Comparison of ENCODE assay signal across 13 cellular contexts in genomic region chr19:32403291-32403995, GRCh38. TPM values are rescaled to one million over a fixed set of nuclear protein-coding genes. Genes with fewer than 3 reads are reported as not detected.
DNase-seq lines count a peak whose midpoint lies in the region; ATAC-seq, FAIRE-seq and TF ChIP-seq lines count a peak whose summit lies in the region.
"Had no signal": no experiment of that assay in that cellular context is flagged by ENCODE, and none has a peak within 500 bp of the region (broad histone marks: within the 10 kb centered on the region; RNA-seq: fewer than 3 reads in every experiment).

No MANE protein-coding gene starts in this region.

- TF ChIP-seq POLR2A in GM12878 (IDR thresholded peaks at IDR 0.05; ENCODE audit: low read depth, low read length), result 0 out of 2 replicates have a peak, but pooled peaks have one; percentile 1

- no peak overlapping the region for H3K9ac ChIP-seq in GM12878 (ENCODE audit: control insufficient read depth, insufficient read depth, low read length)

- no peaks in the 10 kb centered on the region for H3K9me3 Mint-ChIP-seq in activated CD4-positive, alpha-beta T cell treated with anti-CD3 and anti-CD28 coated beads, Interleukin-2, amount 10 ng/mL, durations not matched to agents 24 days and 14 days

- no peak for DNase-seq in activated CD4-positive, alpha-beta T cell treated with anti-CD3 and anti-CD28 coated beads, Interleukin-2, amount 10 ng/mL, durations not matched to agents 24 days and 14 days
- DNase-seq in activated CD4-positive, alpha-beta T cell treated with anti-CD3 and anti-CD28 coated beads for 1 hour, result no peak
- peak; percentile 89 for DNase-seq in NCI-H82 treated with DMSO at 0.1 percent for 48 hours (lab: John Stamatoyannopoulos, UW; ENCODE audit: unreplicated experiment)
- DNase-seq in GM12878 (ENCODE audit: low read depth, low spot score), result no peak
- no peak for DNase-seq in amniotic stem cell (lab: John Stamatoyannopoulos, UW)
- DNase-seq in NCI-H1930 (lab: John Stamatoyannopoulos, UW), result no peak
- DNase-seq: activated CD8-positive, alpha-beta memory T cell treated with anti-CD3 and anti-CD28 coated beads for 24 hours; NCI-H2171; SHP77 treated with DMSO at 0.1 percent for 48 hours; spleen; stimulated activated CD8-positive, alpha-beta memory T cell treated with anti-CD3 and anti-CD28 coated beads, Interleukin-4, amount 100 ng/mL, for 48 hours had no signal

- 99% methylated on average over 5 of the region's 5 CpGs for WGBS in GM12878 (ENCODE audit: insufficient coverage, insufficient replicate concordance, low lambda C conversion rate, missing lambda C conversion rate)

- TF ChIP-seq CTCF in GM12878 (IDR thresholded peaks at IDR 0.05 in 2 of 3, conservative IDR thresholded peaks at IDR 0.05 in 1 of 3; ENCODE audit: control insufficient read depth in 2 of 3, extremely low read depth in 1 of 3, insufficient read depth in 1 of 3, low read depth in 3 of 3, low read length in 3 of 3) (no peak), neutrophil (IDR thresholded peaks at IDR 0.05) (no peak)

- TF ChIP-seq RAD21 in GM12878 (IDR thresholded peaks at IDR 0.05; ENCODE audit: insufficient read depth, low read depth, low read length), result no peak

- POLR2A ChIA-PET in GM12878 (lab: Charles Lee), result interaction anchor here (1.0 kb wide), 1 partner anchor 8 kb away, joined by 3 read pairs; no protein-coding TSS in a partner anchor

- no peaks in the 10 kb centered on the region for H3K27me3 Mint-ChIP-seq in activated CD4-positive, alpha-beta T cell treated with anti-CD3 and anti-CD28 coated beads, Interleukin-2, amount 10 ng/mL, durations not matched to agents 24 days and 14 days

- H2AFZ ChIP-seq in GM12878 (ENCODE audit: control insufficient read depth, low read depth, low read length), result no peak overlapping the region

- SMC1A ChIA-PET in GM12878 (lab: Charles Lee; ENCODE audit: uncharacterized antibody, unreplicated experiment), result no interaction called here

- intact Hi-C loops in activated CD4-positive, alpha-beta T cell treated with anti-CD3 and anti-CD28 coated beads, Interleukin-2, amount 10 ng/mL, durations not matched to agents 24 days and 14 days (cut with micrococcal nuclease), result loop anchor here (10.0 kb wide), 1 partner anchor 771 kb away; no protein-coding TSS in a partner anchor
- intact Hi-C loops in GM12878 (cut with micrococcal nuclease; ENCODE audit: unreplicated experiment), result loop anchor here (5.0 kb wide), 1 partner anchor 289 kb away; the partner anchor contains the start of gene NUDT19

- H3K27me3 ChIP-seq in GM12878 (replicated peaks in 1 of 2; ENCODE audit: control insufficient read depth in 2 of 2, insufficient read depth in 2 of 2, low read length in 1 of 2), result no peaks in the 10 kb centered on the region
- H3K27me3 ChIP-seq in neutrophil, result no peaks in the 10 kb centered on the region
- H3K27me3 ChIP-seq: spleen had no signal

- H3K4me1 ChIP-seq in GM12878 (ENCODE audit: control insufficient read depth, insufficient read depth, low read length) (peaks cover 12% of the 10 kb centered on the region), neutrophil (ENCODE audit: control insufficient read depth in 1 of 2, insufficient read depth in 1 of 2, low read depth in 1 of 2, low read length in 1 of 2) (peaks cover 44% of the 10 kb centered on the region in 2 experiments)

- H3K36me3 Mint-ChIP-seq in activated CD4-positive, alpha-beta T cell treated with anti-CD3 and anti-CD28 coated beads, Interleukin-2, amount 10 ng/mL, durations not matched to agents 24 days and 14 days (ENCODE audit: low read depth), result peaks cover 2% of the 10 kb centered on the region

- H3K36me3 ChIP-seq in GM12878 (ENCODE audit: control insufficient read depth in 2 of 2, insufficient read depth in 2 of 2, low read length in 1 of 2), result no peaks in the 10 kb centered on the region
- H3K36me3 ChIP-seq in neutrophil, result no peaks in the 10 kb centered on the region

- RAD21 ChIA-PET in GM12878 (lab: Charles Lee; ENCODE audit: unreplicated experiment), result no interaction called here

- CTCF ChIA-PET in GM12878 (lab: Yijun Ruan, JAX), result interaction anchor here (1.1 kb wide), 1 partner anchor 78 kb away, joined by 3 read pairs; no protein-coding TSS in a partner anchor

- H3K79me2 ChIP-seq in GM12878 (ENCODE audit: control insufficient read depth, insufficient read depth, low read length), result peaks cover 21% of the 10 kb centered on the region

- H3K9me3 ChIP-seq in GM12878 (replicated peaks; ENCODE audit: control insufficient read depth, insufficient read depth, low read length) (no peaks in the 10 kb centered on the region; the same call in 2 of the 3 replicates), neutrophil (no peaks in the 10 kb centered on the region)
- H3K9me3 ChIP-seq: spleen had no signal

- no peak overlapping the region for H3K27ac ChIP-seq in GM12878 (ENCODE audit: control insufficient read depth, insufficient read depth)
- peak overlapping the region; percentile 94 for H3K27ac ChIP-seq in neutrophil

- in situ Hi-C loops in GM12878 (cut with MboI), result loop anchor here (10.0 kb wide), 1 partner anchor 181 kb away; the partner anchor contains the start of gene PDCD5

- no peak for TF ChIP-seq EP300 in GM12878 (IDR thresholded peaks at IDR 0.05; ENCODE audit: borderline replicate concordance in 1 of 2, control insufficient read depth in 1 of 2, low read depth in 2 of 2, low read length in 2 of 2)

- FAIRE-seq in GM12878 (lab: Jason Lieb, UNC), result no peak

- BruUV-seq in GM12878 (replicated peaks; lab: Mats Ljungman, UMichigan), result no TSS peak

- no peaks in the 10 kb centered on the region for H4K20me1 ChIP-seq in GM12878 (ENCODE audit: control insufficient read depth, insufficient read depth)

- no peak for ATAC-seq in GM12878
- no peak for ATAC-seq in GM21528 (IDR thresholded peaks at IDR 0.05; ENCODE audit: low FRiP score, unreplicated experiment)

- no peak overlapping the region for H3K4me3 ChIP-seq in GM12878
- H3K4me3 ChIP-seq in neutrophil (ENCODE audit: low read depth in 1 of 2, low read length in 1 of 2), result peak overlapping the region in 1 of 2 experiments; percentile 3

- no peak overlapping the region for H3K27ac Mint-ChIP-seq in activated CD4-positive, alpha-beta T cell treated with anti-CD3 and anti-CD28 coated beads, Interleukin-2, amount 10 ng/mL, durations not matched to agents 24 days and 14 days

- peak overlapping the region; percentile 97; the same call in 1 of the 2 replicates for H3K4me2 ChIP-seq in GM12878 (ENCODE audit: control insufficient read depth, insufficient read depth)

- H3K4me1 Mint-ChIP-seq in activated CD4-positive, alpha-beta T cell treated with anti-CD3 and anti-CD28 coated beads, Interleukin-2, amount 10 ng/mL, durations not matched to agents 24 days and 14 days, result peaks cover 6% of the 10 kb centered on the region

- H3K4me3 Mint-ChIP-seq in activated CD4-positive, alpha-beta T cell treated with anti-CD3 and anti-CD28 coated beads, Interleukin-2, amount 10 ng/mL, durations not matched to agents 24 days and 14 days, result peak overlapping the region; percentile 89

TF ChIP-seq in GM12878, 131 proteins besides CTCF, POLR2A, EP300 and RAD21 (continues in another document):
- TF ChIP-seq ZNF24 (IDR thresholded peaks at IDR 0.05) (no peak), WRNIP1 (IDR thresholded peaks at IDR 0.05; ENCODE audit: borderline replicate concordance, low read depth, low read length) (no peak), TAF1 (IDR thresholded peaks at IDR 0.05; ENCODE audit: borderline replicate concordance, low read depth, low read length) (no peak), ZNF622 (IDR thresholded peaks at IDR 0.05) (no peak), SREBF2 (IDR thresholded peaks at IDR 0.05; ENCODE audit: low read length) (no peak), HDAC2 (IDR thresholded peaks at IDR 0.05) (no peak), CREM (IDR thresholded peaks at IDR 0.05; ENCODE audit: low read depth) (no peak)

RNA-seq across cellular contexts. Expression of gene DPY19L3, which starts 2.1 kb away (rescaled TPM):
- 19.1 and 19.5 TPM in 2 replicates for total RNA-seq in activated CD4-positive, alpha-beta T cell treated with anti-CD3 and anti-CD28 coated beads, Interleukin-2, amount 10 ng/mL, durations not matched to agents 24 days and 14 days
- total RNA-seq in GM12878 (2013; cell fraction: nucleolus; rRNA removed), result 59.0 and 62.6 TPM in 2 replicates
- total RNA-seq in GM12878 (2014; rRNA removed) (17.5 and 21.2 TPM in 2 replicates), GM12878 (2014; rRNA removed; fragmentation: Illumina TruSeq; extraction: Trizol) (11.0 and 11.9 TPM in 2 replicates), GM12878 (2021) (23.8 and 30.2 TPM in 2 replicates)
- polyA plus RNA-seq in GM12878 (2011; ENCODE audit: low read depth), result 5.6 TPM
- polyA plus RNA-seq in GM12878 (2011; rRNA removed) (15.2 and 19.2 TPM in 2 replicates), GM12878 (2014; fragmentation: Illumina TruSeq; extraction: Trizol) (16.4 and 18.4 TPM in 2 replicates), GM12878 (2014; fragmentation: Nextera tagmentation; extraction: Ambion mirVana) (1 to 10 TPM; 2.5 to 3.2 TPM), GM12878 (2014; rRNA removed) (24.1 and 29.4 TPM in 2 replicates), GM12878 (2016; fragmentation: Nextera tagmentation; extraction: Ambion mirVana) (10 to 100 TPM; 10.8 to 12.2 TPM)
- 18.5 and 23.2 TPM in 2 replicates for polyA plus RNA-seq in GM12878 (2011; cell fraction: cytosol; rRNA removed)
- 68.1 and 95.2 TPM in 2 replicates for polyA plus RNA-seq in GM12878 (2011; cell fraction: nucleus; rRNA removed)
- 6.9 and 8.4 TPM in 2 replicates for polyA plus RNA-seq in GM12878 (2012)
- 36.1 and 36.3 TPM in 2 replicates for polyA minus RNA-seq in GM12878 (2011; rRNA and poly(A)+ RNA removed)
- 8.0 and 19.9 TPM in 2 replicates for polyA minus RNA-seq in GM12878 (2011; cell fraction: cytosol; rRNA and poly(A)+ RNA removed)
- 32.5 and 55.5 TPM in 2 replicates for polyA minus RNA-seq in GM12878 (2011; cell fraction: nucleus; rRNA and poly(A)+ RNA removed)

RNA-seq across cellular contexts. Expression of gene ZNF507, which starts 58.0 kb away (rescaled TPM):
- total RNA-seq in activated CD4-positive, alpha-beta T cell treated with anti-CD3 and anti-CD28 coated beads, Interleukin-2, amount 10 ng/mL, durations not matched to agents 24 days and 14 days, result 33.1 and 34.7 TPM in 2 replicates
- total RNA-seq in GM12878 (2013; cell fraction: nucleolus; rRNA removed), result 66.7 and 70.4 TPM in 2 replicates
- total RNA-seq in GM12878 (2014; rRNA removed) (9.4 and 10.6 TPM in 2 replicates), GM12878 (2014; rRNA removed; fragmentation: Illumina TruSeq; extraction: Trizol) (10.2 and 11.6 TPM in 2 replicates), GM12878 (2021) (16.5 and 17.4 TPM in 2 replicates)
- 6.6 TPM for polyA plus RNA-seq in GM12878 (2011; ENCODE audit: low read depth)
- polyA plus RNA-seq in GM12878 (2011; rRNA removed) (18.4 and 21.5 TPM in 2 replicates), GM12878 (2014; fragmentation: Illumina TruSeq; extraction: Trizol) (15.8 and 18.8 TPM in 2 replicates), GM12878 (2014; fragmentation: Nextera tagmentation; extraction: Ambion mirVana) (1 to 10 TPM; 2.3 to 2.7 TPM), GM12878 (2014; rRNA removed) (10.0 and 10.3 TPM in 2 replicates), GM12878 (2016; fragmentation: Nextera tagmentation; extraction: Ambion mirVana) (10 to 100 TPM in 1 of 2 experiments, 1 to 10 TPM in 1; 8.3 to 10.0 TPM)
- 8.4 and 8.9 TPM in 2 replicates for polyA plus RNA-seq in GM12878 (2011; cell fraction: cytosol; rRNA removed)
- 21.7 and 21.9 TPM in 2 replicates for polyA plus RNA-seq in GM12878 (2011; cell fraction: nucleus; rRNA removed)
- 6.2 and 6.9 TPM in 2 replicates for polyA plus RNA-seq in GM12878 (2012)
- polyA minus RNA-seq in GM12878 (2011; rRNA and poly(A)+ RNA removed), result 21.8 and 37.4 TPM in 2 replicates
- polyA minus RNA-seq in GM12878 (2011; cell fraction: cytosol; rRNA and poly(A)+ RNA removed), result 6.0 and 7.7 TPM in 2 replicates
- 16.9 and 25.1 TPM in 2 replicates for polyA minus RNA-seq in GM12878 (2011; cell fraction: nucleus; rRNA and poly(A)+ RNA removed)
